10 cellular contexts compared by ENCODE assay signal in genomic region chr5:72555871-72556270, GRCh38. TPM values are rescaled to one million over a fixed set of nuclear protein-coding genes. Genes with fewer than 3 reads are reported as not detected.
DNase-seq lines count a peak whose midpoint lies in the region; ATAC-seq, FAIRE-seq and TF ChIP-seq lines count a peak whose summit lies in the region.
"Had no signal": no experiment of that assay in that cellular context is flagged by ENCODE, and none has a peak within 500 bp of the region (broad histone marks: within the 10 kb centered on the region; RNA-seq: fewer than 3 reads in every experiment).

No MANE protein-coding gene starts in this region.

- H3K4me1 Mint-ChIP-seq in glutamatergic neuron (ENCODE audit: low read depth, unreplicated experiment) = peaks cover 38% of the 10 kb centered on the region
- peaks cover 16% of the 10 kb centered on the region for H3K4me1 Mint-ChIP-seq in stimulated activated effector memory CD8-positive, alpha-beta T cell treated with anti-CD3 and anti-CD28 coated beads, Interleukin-12 subunit alpha, Interleukin-12 subunit beta, amount 100 ng/mL, for 72 hours

- no peak for ATAC-seq in stimulated activated effector memory CD8-positive, alpha-beta T cell treated with anti-CD3 and anti-CD28 coated beads, Interleukin-12 subunit alpha, Interleukin-12 subunit beta, amount 100 ng/mL, for 72 hours
- no peak for ATAC-seq in pancreas
- no peak for ATAC-seq in HG03097 (IDR thresholded peaks at IDR 0.05; ENCODE audit: low FRiP score, unreplicated experiment)
- ATAC-seq in GM18867 (IDR thresholded peaks at IDR 0.05; ENCODE audit: unreplicated experiment) = no peak

- H3K4me1 ChIP-seq in pancreas = peaks cover 0 to 6% (median 5%) of the 10 kb centered on the region in 3 donors

- peak overlapping the region; percentile 86 for H3K27ac Mint-ChIP-seq in glutamatergic neuron (ENCODE audit: unreplicated experiment)
- no peak overlapping the region for H3K27ac Mint-ChIP-seq in stimulated activated effector memory CD8-positive, alpha-beta T cell treated with anti-CD3 and anti-CD28 coated beads, Interleukin-12 subunit alpha, Interleukin-12 subunit beta, amount 100 ng/mL, for 72 hours

- no peak for TF ChIP-seq CTCF in glutamatergic neuron (IDR thresholded peaks at IDR 0.05; ENCODE audit: partially characterized antibody, unreplicated experiment)
- TF ChIP-seq CTCF in pancreas (IDR thresholded peaks at IDR 0.05) = no peak

- peak overlapping the region; percentile 81 for H3K4me3 Mint-ChIP-seq in glutamatergic neuron (ENCODE audit: unreplicated experiment)
- H3K4me3 Mint-ChIP-seq in stimulated activated effector memory CD8-positive, alpha-beta T cell treated with anti-CD3 and anti-CD28 coated beads, Interleukin-12 subunit alpha, Interleukin-12 subunit beta, amount 100 ng/mL, for 72 hours = peak overlapping the region; percentile 61

- no peaks in the 10 kb centered on the region for H3K27me3 ChIP-seq in pancreas
- H3K27me3 ChIP-seq: tibial nerve had no signal

- intact Hi-C loops in pancreas (cut with DNase I) = no loop called here

- 78 to 80% methylated on average over 1 of the region's 1 CpG for WGBS in pancreas, 2 donors

- peak; percentile 61 for DNase-seq in NCI-H2029 treated with DMSO at 0.1 percent for 48 hours (lab: John Stamatoyannopoulos, UW)
- DNase-seq in NCI-H2029 (lab: John Stamatoyannopoulos, UW) = no peak
- peak; percentile 2 for DNase-seq in RPMI7951 (ENCODE audit: low read depth)
- peak; percentile 59 for DNase-seq in glutamatergic neuron
- no peak for DNase-seq in stimulated activated effector memory CD8-positive, alpha-beta T cell treated with anti-CD3 and anti-CD28 coated beads, Interleukin-12 subunit alpha, Interleukin-12 subunit beta, amount 100 ng/mL, for 72 hours (ENCODE audit: low spot score in 2 of 2)
- DNase-seq in pancreas = no peak

- no peaks in the 10 kb centered on the region for H3K36me3 Mint-ChIP-seq in glutamatergic neuron (ENCODE audit: unreplicated experiment)
- H3K36me3 Mint-ChIP-seq in stimulated activated effector memory CD8-positive, alpha-beta T cell treated with anti-CD3 and anti-CD28 coated beads, Interleukin-12 subunit alpha, Interleukin-12 subunit beta, amount 100 ng/mL, for 72 hours = no peaks in the 10 kb centered on the region

- H3K27ac ChIP-seq in pancreas = no peak overlapping the region
- H3K27ac ChIP-seq: PC-9 had no signal

- peaks cover 13% of the 10 kb centered on the region for H3K9me3 Mint-ChIP-seq in glutamatergic neuron (ENCODE audit: unreplicated experiment)
- no peaks in the 10 kb centered on the region for H3K9me3 Mint-ChIP-seq in stimulated activated effector memory CD8-positive, alpha-beta T cell treated with anti-CD3 and anti-CD28 coated beads, Interleukin-12 subunit alpha, Interleukin-12 subunit beta, amount 100 ng/mL, for 72 hours

- H3K27me3 Mint-ChIP-seq in glutamatergic neuron (ENCODE audit: unreplicated experiment) = peaks cover 6% of the 10 kb centered on the region

- peak overlapping the region in 1 of 4 donors; percentile 46 for H3K4me3 ChIP-seq in pancreas
- H3K4me3 ChIP-seq: PC-9 had no signal

- no peak for FAIRE-seq in pancreas (lab: Jason Lieb, UNC)

- no peaks in the 10 kb centered on the region for H3K9me3 ChIP-seq in pancreas
- H3K9me3 ChIP-seq: tibial nerve had no signal

- H3K36me3 ChIP-seq in pancreas = no peaks in the 10 kb centered on the region
- H3K36me3 ChIP-seq: tibial nerve had no signal

RNA-seq across cellular contexts. Expression of gene ZNF366, which starts 48.7 kb away (rescaled TPM):
- total RNA-seq in RPMI7951 (2014; rRNA removed; shearing (Covaris generic)) = not detected in 2 replicates
- total RNA-seq in glutamatergic neuron (ENCODE audit: unreplicated experiment) (not detected), pancreas (1 to 10 TPM in 1 of 6 donors, under 1 TPM in 5; 0.35 to 1.0 (median 0.65) TPM)
- polyA plus RNA-seq in pancreas = under 1 TPM; 0.26 to 0.46 TPM

Comparison
In these comparisons a context has a peak if more than half of its experiments do, and no peak if none do; other contexts are left out.
1. DNase-seq: peak in NCI-H2029 treated with DMSO at 0.1 percent for 48 hours (single experiment), RPMI7951 (single experiment) and glutamatergic neuron (single experiment); none in NCI-H2029 (single experiment), stimulated activated effector memory CD8-positive, alpha-beta T cell treated with anti-CD3 and anti-CD28 coated beads, Interleukin-12 subunit alpha, Interleukin-12 subunit beta, amount 100 ng/mL, for 72 hours (0 of 2) and pancreas (0 of 6).